Comparison of ENCODE assay signal across 11 cellular contexts in genomic region chr12:132275110-132275531, GRCh38. TPM values are rescaled to one million over a fixed set of nuclear protein-coding genes. Genes with fewer than 3 reads are reported as not detected.
DNase-seq lines count a peak whose midpoint lies in the region; ATAC-seq, FAIRE-seq and TF ChIP-seq lines count a peak whose summit lies in the region.
"Had no signal": no experiment of that assay in that cellular context is flagged by ENCODE, and none has a peak within 500 bp of the region (broad histone marks: within the 10 kb centered on the region; RNA-seq: fewer than 3 reads in every experiment).

No MANE protein-coding gene starts in this region.

- peak; percentile 88 for ATAC-seq in K562
- peak in 1 of 2 donors; percentile 16 for ATAC-seq in lower lobe of right lung
- ATAC-seq: GM12878 had no signal

- H3K4me1 ChIP-seq in K562 (replicated peaks in 1 of 2; ENCODE audit: control insufficient read depth in 2 of 2, insufficient read depth in 2 of 2, low read length in 2 of 2) (peaks cover 0 to 24% of the 10 kb centered on the region in 2 experiments; a peak in 2 of 5 replicates), lower lobe of right lung (no peaks in the 10 kb centered on the region), esophagus squamous epithelium (peaks cover 0 to 18% (median 6%) of the 10 kb centered on the region in 3 donors)

- CTCF ChIA-PET in K562 (lab: Yijun Ruan, JAX; ENCODE audit: low intra/inter-chr PET ratio), result no interaction called here

- H3K9me3 ChIP-seq in K562 (replicated peaks; ENCODE audit: control insufficient read depth, insufficient read depth, low read depth, low read length) (no peaks in the 10 kb centered on the region), lower lobe of right lung (no peaks in the 10 kb centered on the region), esophagus squamous epithelium (no peaks in the 10 kb centered on the region)
- H3K9me3 ChIP-seq: sigmoid colon had no signal

- WGBS in K562 (ENCODE audit: insufficient coverage, low coverage, missing lambda C conversion rate), result 3% methylated on average over 13 of the region's 13 CpGs
- 28 to 37% methylated on average over 5 to 9 of the region's 13 CpGs for WGBS in esophagus squamous epithelium, 2 donors

- H3K36me3 ChIP-seq in K562 (ENCODE audit: control insufficient read depth, insufficient read depth, low read length) (no peaks in the 10 kb centered on the region), lower lobe of right lung (no peaks in the 10 kb centered on the region), esophagus squamous epithelium (no peaks in the 10 kb centered on the region)
- H3K36me3 ChIP-seq: sigmoid colon had no signal

- H3K9ac ChIP-seq in K562 (ENCODE audit: insufficient read depth in 1 of 2, low read depth in 2 of 2, low read length in 2 of 2), result no peak overlapping the region

- H3K4me3 ChIP-seq in K562 (no peak overlapping the region), lower lobe of right lung (no peak overlapping the region), esophagus squamous epithelium (no peak overlapping the region), coronary artery (no peak overlapping the region)
- H3K4me3 ChIP-seq: GM12878, sigmoid colon had no signal

- no peak for TF ChIP-seq CTCF in K562 (IDR thresholded peaks at IDR 0.05 in 2 of 3, conservative IDR thresholded peaks at IDR 0.05 in 1 of 3; ENCODE audit: insufficient read depth in 2 of 3, low read depth in 1 of 3, low read length in 3 of 3)
- TF ChIP-seq CTCF in lower lobe of right lung (IDR thresholded peaks at IDR 0.05), result no peak
- no peak for TF ChIP-seq CTCF in esophagus squamous epithelium (IDR thresholded peaks at IDR 0.05)
- no peak for TF ChIP-seq CTCF in coronary artery (IDR thresholded peaks at IDR 0.05)

- no TSS peak for BruUV-seq in K562 (replicated peaks; lab: Mats Ljungman, UMichigan)

- no peak overlapping the region for H2AFZ ChIP-seq in K562 (ENCODE audit: low read depth, low read length)

- TF ChIP-seq RAD21 in K562 (CRISPR knock-in tag; conservative IDR thresholded peaks at IDR 0.05 in 1 of 2, IDR thresholded peaks at IDR 0.05 in 1 of 2), result no peak

- in situ Hi-C loops in K562 (cut with MboI), result no loop called here

- FAIRE-seq in K562 (lab: Jason Lieb, UNC), result peak; percentile 79
- FAIRE-seq: GM12878 had no signal

- H3K27ac ChIP-seq in K562 (ENCODE audit: extremely low read depth, low read depth, low read length) (no peak overlapping the region), lower lobe of right lung (no peak overlapping the region), esophagus squamous epithelium (no peak overlapping the region), coronary artery (no peak overlapping the region)

- H3K27me3 ChIP-seq in K562 (ENCODE audit: control insufficient read depth in 2 of 2, insufficient read depth in 2 of 2, low read length in 2 of 2), result peaks cover 27 to 94% of the 10 kb centered on the region in 2 experiments; a peak in 4 of 5 replicates
- peaks cover 61% of the 10 kb centered on the region for H3K27me3 ChIP-seq in lower lobe of right lung (ENCODE audit: low read depth)
- H3K27me3 ChIP-seq in esophagus squamous epithelium, result peaks cover 0 to 100% (median 3%) of the 10 kb centered on the region in 4 donors

- no peak for TF ChIP-seq EP300 in K562 (IDR thresholded peaks at IDR 0.05; ENCODE audit: low read length)

- intact Hi-C loops in K562 (cut with micrococcal nuclease) (no loop called here), lower lobe of right lung (cut with DNase I) (no loop called here), esophagus squamous epithelium (cut with DNase I) (no loop called here)

- no peaks in the 10 kb centered on the region for H3K79me2 ChIP-seq in K562 (ENCODE audit: control insufficient read depth, insufficient read depth, low read length)

- TF ChIP-seq POLR2A in K562 (conservative IDR thresholded peaks at IDR 0.05) (no peak), esophagus squamous epithelium (IDR thresholded peaks at IDR 0.05) (no peak)

- H4K20me1 ChIP-seq in K562 (replicated peaks; ENCODE audit: control insufficient read depth, insufficient read depth, low read length), result peaks cover 8% of the 10 kb centered on the region; the same call in 1 of the 2 replicates

- H3K9me1 ChIP-seq in K562 (ENCODE audit: control insufficient read depth, insufficient read depth, low read length), result no peaks in the 10 kb centered on the region

- H3K4me2 ChIP-seq in K562 (ENCODE audit: insufficient read depth, low read length), result no peak overlapping the region

- POLR2A ChIA-PET in K562 (lab: Yijun Ruan, JAX), result interaction anchor here (0.6 to 0.8 kb wide), 2 partner anchors 88 to 175 kb away, joined by 3 read pairs; no protein-coding TSS in a partner anchor

- DNase-seq in DMS 273 treated with DMSO at 0.1 percent for 48 hours (lab: John Stamatoyannopoulos, UW) (peak; percentile 15), M059J (ENCODE audit: low read depth) (peak; percentile 70), K562 (ENCODE audit: extremely low read depth in 1 of 4, low spot score in 3 of 4) (peak; percentile 25 to 75 (median 60)), lower lobe of right lung (peak; percentile 30), cortex of kidney (lab: John Stamatoyannopoulos, UW) (no peak), esophagus squamous epithelium (lab: John Stamatoyannopoulos, UW) (no peak), coronary artery (ENCODE audit: low spot score) (no peak)
- no peak for DNase-seq in activated CD4-positive, alpha-beta T cell treated with anti-CD3 and anti-CD28 coated beads for 1 hour
- DNase-seq: sigmoid colon had no signal

TF ChIP-seq in K562, 482 proteins besides CTCF, POLR2A, EP300 and RAD21 (continues in another document):
- no peak for TF ChIP-seq ZZZ3 (IDR thresholded peaks at IDR 0.05)
- peak; percentile 36 for TF ChIP-seq SP2 (IDR thresholded peaks at IDR 0.05; ENCODE audit: extremely low read depth, low read depth, low read length, poor library complexity, severe bottlenecking)
- no peak for TF ChIP-seq AFF1 (IDR thresholded peaks at IDR 0.05; ENCODE audit: low read depth in 1 of 2, partially characterized antibody in 2 of 2)
- TF ChIP-seq ARID3A (IDR thresholded peaks at IDR 0.05; ENCODE audit: borderline replicate concordance, low read depth, low read length), result no peak
- no peak for TF ChIP-seq MCM2 (IDR thresholded peaks at IDR 0.05; ENCODE audit: low read depth)

RNA-seq across cellular contexts. Expression of gene GALNT9, which starts 54.3 kb away (rescaled TPM):
- not detected in 2 replicates for total RNA-seq in M059J (2014; rRNA removed; shearing (Covaris generic))
- total RNA-seq in K562 (2011; cell fraction: chromatin; rRNA removed; ENCODE audit: low replicate concordance), result not detected in 2 replicates
- total RNA-seq in K562 (2011; cell fraction: nucleolus; rRNA removed), result not detected in 2 replicates
- not detected in 2 replicates for total RNA-seq in K562 (2011; cell fraction: nucleoplasm; rRNA removed)
- total RNA-seq in K562 (2014; rRNA removed) (not detected in 2 replicates), K562 (2014; rRNA removed; fragmentation: Illumina TruSeq; extraction: Trizol) (not detected in 2 replicates), K562 (2015; rRNA removed; fragmentation: Illumina TruSeq; extraction: Trizol) (not detected in 2 replicates), K562 (2021) (not detected in 2 replicates), lower lobe of right lung (not detected), esophagus squamous epithelium (not detected)
- polyA plus RNA-seq in K562 (2011; rRNA removed) (not detected in 2 replicates), K562 (2014; fragmentation: Illumina TruSeq; extraction: Trizol) (not detected in 2 replicates), K562 (2014; fragmentation: Nextera tagmentation; extraction: Ambion mirVana) (not detected), K562 (2014; rRNA removed) (not detected in 2 replicates)
- not detected in 2 replicates for polyA plus RNA-seq in K562 (2011; cell fraction: cytosol; rRNA removed)
- not detected in 2 replicates for polyA plus RNA-seq in K562 (2011; cell fraction: nucleus; rRNA removed)
- polyA plus RNA-seq in K562 (2012), result 0.21 TPM in 1 of 2 replicates, not detected in the other
- polyA minus RNA-seq in K562 (2011; rRNA and poly(A)+ RNA removed), result not detected in 2 replicates
- not detected in 2 replicates for polyA minus RNA-seq in K562 (2011; cell fraction: cytosol; rRNA and poly(A)+ RNA removed)
- not detected in 2 replicates for polyA minus RNA-seq in K562 (2011; cell fraction: nucleus; rRNA and poly(A)+ RNA removed)
- total RNA-seq: activated CD8-positive, alpha-beta memory T cell treated with anti-CD3 and anti-CD28 coated beads for 36 hours; GM12878 had no signal

Comparison
In these comparisons a context has a peak if more than half of its experiments do, and no peak if none do; other contexts are left out.
1. DNase-seq: peak in DMS 273 treated with DMSO at 0.1 percent for 48 hours (single experiment), M059J (single experiment), K562 (4 of 4) and lower lobe of right lung (single experiment); none in activated CD4-positive, alpha-beta T cell treated with anti-CD3 and anti-CD28 coated beads for 1 hour (single experiment), cortex of kidney (single experiment), esophagus squamous epithelium (single experiment) and coronary artery (single experiment).